12 cellular contexts compared by ENCODE assay signal in genomic region chr13:107450931-107451330, GRCh38.
DNase-seq lines count a peak whose midpoint lies in the region; ATAC-seq, FAIRE-seq and TF ChIP-seq lines count a peak whose summit lies in the region.
"Had no signal": no experiment of that assay in that cellular context is flagged by ENCODE, and none has a peak within 500 bp of the region (broad histone marks: within the 10 kb centered on the region; RNA-seq: fewer than 3 reads in every experiment).

No MANE protein-coding gene starts in this region.

- H2AFZ ChIP-seq in fibroblast of lung (ENCODE audit: low read length): no peak overlapping the region
- H2AFZ ChIP-seq in smooth muscle cell (ENCODE audit: low read depth): no peak overlapping the region

- no peak for TF ChIP-seq POLR2A in GM12891 (IDR thresholded peaks at IDR 0.05; ENCODE audit: low read depth, low read length)

- H3K4me1 ChIP-seq in RWPE2 (ENCODE audit: insufficient read depth, poor library complexity, severe bottlenecking): no peaks in the 10 kb centered on the region
- H3K4me1 ChIP-seq in fibroblast of lung (ENCODE audit: control insufficient read depth, extremely low read depth, insufficient read depth, low read length): peaks cover 3% of the 10 kb centered on the region
- no peaks in the 10 kb centered on the region for H3K4me1 ChIP-seq in smooth muscle cell (ENCODE audit: low read depth)
- H3K4me1 ChIP-seq: foreskin keratinocyte, suprapubic skin had no signal

- H3K9me3 ChIP-seq in RWPE2 (ENCODE audit: severe bottlenecking) (no peaks in the 10 kb centered on the region), fibroblast of lung (ENCODE audit: control insufficient read depth, insufficient read depth, low read depth, low read length) (no peaks in the 10 kb centered on the region), smooth muscle cell (replicated peaks; ENCODE audit: low read depth) (no peaks in the 10 kb centered on the region)
- H3K9me3 ChIP-seq: suprapubic skin had no signal

- WGBS in smooth muscle cell (ENCODE audit: low lambda C conversion rate): 53% methylated on average over 10 of the region's 10 CpGs

- peak overlapping the region; percentile 52 for H3K4me2 ChIP-seq in fibroblast of lung (ENCODE audit: extremely low read depth, insufficient read depth, low read length)
- H3K4me2 ChIP-seq in smooth muscle cell: no peak overlapping the region
- H3K4me2 ChIP-seq: KMS-11 had no signal

- H3K36me3 ChIP-seq in RWPE2 (ENCODE audit: low read depth) (no peaks in the 10 kb centered on the region), fibroblast of lung (ENCODE audit: control insufficient read depth, insufficient read depth, low read length) (no peaks in the 10 kb centered on the region), smooth muscle cell (ENCODE audit: low read depth) (no peaks in the 10 kb centered on the region)
- H3K36me3 ChIP-seq: suprapubic skin had no signal

- H3K79me2 ChIP-seq in fibroblast of lung (ENCODE audit: control insufficient read depth, insufficient read depth, low read length): no peaks in the 10 kb centered on the region
- H3K79me2 ChIP-seq in smooth muscle cell (ENCODE audit: low read depth): no peaks in the 10 kb centered on the region

- no peaks in the 10 kb centered on the region for H4K20me1 ChIP-seq in fibroblast of lung (ENCODE audit: control insufficient read depth, extremely low read depth, insufficient read depth, low read length)
- H4K20me1 ChIP-seq in smooth muscle cell (ENCODE audit: low read depth): no peaks in the 10 kb centered on the region

- H3K4me3 ChIP-seq in RWPE2 (ENCODE audit: severe bottlenecking) (no peak overlapping the region), fibroblast of lung (replicated peaks in 1 of 4; ENCODE audit: control extremely low read depth in 1 of 4, insufficient read depth in 1 of 4, low read depth in 3 of 4, low read length in 4 of 4) (peak overlapping the region in 1 of 4 experiments; percentile 2), smooth muscle cell (no peak overlapping the region)
- H3K4me3 ChIP-seq: suprapubic skin had no signal

- TF ChIP-seq CTCF in RWPE2 (IDR thresholded peaks at IDR 0.05; ENCODE audit: poor library complexity, severe bottlenecking) (no peak), fibroblast of lung (conservative IDR thresholded peaks at IDR 0.05 in 1 of 2, IDR thresholded peaks at IDR 0.05 in 1 of 2; ENCODE audit: low read depth in 1 of 2, low read length in 2 of 2) (no peak), smooth muscle cell (IDR thresholded peaks at IDR 0.05; ENCODE audit: borderline replicate concordance, insufficient read depth, poor library complexity, severe bottlenecking) (no peak)

- no peak overlapping the region for H3K9ac ChIP-seq in fibroblast of lung (ENCODE audit: insufficient read depth, low read length)
- H3K9ac ChIP-seq in smooth muscle cell (ENCODE audit: low read depth): no peak overlapping the region
- H3K9ac ChIP-seq: KMS-11 had no signal

- no peak overlapping the region for H3K27ac ChIP-seq in RWPE2 (ENCODE audit: poor library complexity, severe bottlenecking)
- H3K27ac ChIP-seq in fibroblast of lung (ENCODE audit: insufficient read depth, low read length): peak overlapping the region; percentile 85
- H3K27ac ChIP-seq in smooth muscle cell (ENCODE audit: low read depth): peak overlapping the region; percentile 83
- H3K27ac ChIP-seq: foreskin keratinocyte, KMS-11, suprapubic skin had no signal

- DNase-seq in GM04503 (ENCODE audit: low read depth): peak; percentile 82
- DNase-seq in RWPE2 (ENCODE audit: low spot score): no peak
- peak; percentile 96 to 99 for DNase-seq in fibroblast of lung (ENCODE audit: low read depth in 2 of 2)
- no peak for DNase-seq in smooth muscle cell (lab: John Stamatoyannopoulos, UW; ENCODE audit: unreplicated experiment)
- no peak for DNase-seq in NCI-H187 treated with DMSO at 0.1 percent for 48 hours (lab: John Stamatoyannopoulos, UW)
- DNase-seq in GM12891 (ENCODE audit: insufficient read length, low spot score): no peak
- no peak for DNase-seq in activated naive CD4-positive, alpha-beta T cell treated with Interleukin-2 at 50 U/mL for 16 hours
- DNase-seq: foreskin keratinocyte; stimulated activated CD4-positive, alpha-beta T cell treated with anti-CD3 and anti-CD28 coated beads, Interleukin-15, amount 100 ng/mL, for 24 hours had no signal

- no peaks in the 10 kb centered on the region for H3F3A ChIP-seq in smooth muscle cell (ENCODE audit: low read depth)

- ATAC-seq in RWPE2 (ENCODE audit: low read depth): peak; percentile 56
- ATAC-seq: activated CD4-positive, CD25-positive, alpha-beta regulatory T cell treated with anti-CD3 and anti-CD28 coated beads, Interleukin-2, amount 50 U/mL, for 24 hours; foreskin keratinocyte had no signal

- FAIRE-seq in GM12891 (lab: Jason Lieb, UNC): no peak

- H3K27me3 ChIP-seq in RWPE2 (ENCODE audit: insufficient read depth, poor library complexity, severe bottlenecking): no peaks in the 10 kb centered on the region
- H3K27me3 ChIP-seq in fibroblast of lung (ENCODE audit: control insufficient read depth, insufficient read depth, low read length): no peaks in the 10 kb centered on the region
- no peaks in the 10 kb centered on the region for H3K27me3 ChIP-seq in smooth muscle cell (ENCODE audit: low read depth)
- H3K27me3 ChIP-seq: foreskin keratinocyte, suprapubic skin had no signal

TF ChIP-seq in GM12891, 5 proteins besides CTCF, POLR2A, EP300 and RAD21:
- TF ChIP-seq POLR2AphosphoS5 (IDR thresholded peaks at IDR 0.05; ENCODE audit: low read depth, low read length) (no peak), TAF1 (IDR thresholded peaks at IDR 0.05; ENCODE audit: low read depth, low read length) (no peak), SPI1 (IDR thresholded peaks at IDR 0.05; ENCODE audit: low read depth, low read length) (no peak), POU2F2 (IDR thresholded peaks at IDR 0.05; ENCODE audit: low read depth, low read length) (no peak), PAX5 (IDR thresholded peaks at IDR 0.05; ENCODE audit: insufficient read depth, low read length, severe bottlenecking) (no peak)
TF ChIP-seq in GM12891: peak in this region for 0.

Comparison
In these comparisons a context has a peak if more than half of its experiments do, and no peak if none do; other contexts are left out.
1. DNase-seq: peak in GM04503 (single experiment) and fibroblast of lung (2 of 2); none in RWPE2 (single experiment), smooth muscle cell (single experiment), NCI-H187 treated with DMSO at 0.1 percent for 48 hours (single experiment), GM12891 (single experiment) and activated naive CD4-positive, alpha-beta T cell treated with Interleukin-2 at 50 U/mL for 16 hours (single experiment).